3 cellular contexts compared by ENCODE assay signal in the genomic region with DNA sequence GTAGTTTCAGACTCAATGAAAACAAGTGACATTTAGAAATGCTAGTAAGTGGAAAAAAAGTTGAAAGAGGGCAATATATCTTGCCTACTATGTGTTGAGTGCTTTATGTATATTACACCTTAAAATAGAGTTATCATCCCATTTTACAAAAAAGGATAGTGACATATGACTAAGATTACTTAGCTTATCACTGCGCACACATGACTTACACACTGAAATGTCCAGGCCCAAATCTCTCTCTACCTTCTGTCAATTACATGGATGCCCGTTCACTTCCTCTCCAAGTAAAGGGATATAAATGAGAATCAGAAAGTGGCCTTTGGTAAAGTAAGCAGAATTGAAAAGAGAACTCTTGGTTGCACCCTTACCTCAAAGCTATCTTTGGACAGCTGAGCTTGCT.
TF ChIP-seq lines count a peak whose summit lies in the region.

No MANE protein-coding gene starts in this region.

TF ChIP-seq in GM23338, 12 proteins besides CTCF, POLR2A, EP300 and RAD21 (continues in another document):
- TF ChIP-seq POLR2AphosphoS5 (IDR thresholded peaks at IDR 0.05; ENCODE audit: low read depth) (no peak), ZNF331 (CRISPR knock-in tag; IDR thresholded peaks at IDR 0.05; ENCODE audit: low read depth) (no peak), CREB1 (CRISPR knock-in tag; IDR thresholded peaks at IDR 0.05; ENCODE audit: low read depth) (no peak), ZNF114 (CRISPR knock-in tag; IDR thresholded peaks at IDR 0.05) (no peak), NANOG (IDR thresholded peaks at IDR 0.05; ENCODE audit: borderline replicate concordance) (no peak), EZH2 (IDR thresholded peaks at IDR 0.05; ENCODE audit: low read depth, unreplicated experiment) (no peak), ZNF462 (CRISPR knock-in tag; IDR thresholded peaks at IDR 0.05) (no peak)

TF ChIP-seq in IMR-90, 13 proteins besides CTCF, POLR2A, EP300 and RAD21:
- TF ChIP-seq RCOR1 (IDR thresholded peaks at IDR 0.05; ENCODE audit: insufficient replicate concordance, low read length) (no peak), MAZ (IDR thresholded peaks at IDR 0.05; ENCODE audit: borderline replicate concordance, low read depth, low read length) (no peak), FOS (IDR thresholded peaks at IDR 0.05; ENCODE audit: low read depth, low read length) (no peak)

TF ChIP-seq in K562, 482 proteins besides CTCF, POLR2A, EP300 and RAD21 (continues in another document):
- no peak for TF ChIP-seq MYBL2 (IDR thresholded peaks at IDR 0.05; ENCODE audit: low read depth)
- TF ChIP-seq MYBL2 (CRISPR knock-in tag; IDR thresholded peaks at IDR 0.05; ENCODE audit: borderline replicate concordance): no peak
- peak; percentile 64 for TF ChIP-seq NCOR1 (IDR thresholded peaks at IDR 0.05)
- TF ChIP-seq, protein P1, sequence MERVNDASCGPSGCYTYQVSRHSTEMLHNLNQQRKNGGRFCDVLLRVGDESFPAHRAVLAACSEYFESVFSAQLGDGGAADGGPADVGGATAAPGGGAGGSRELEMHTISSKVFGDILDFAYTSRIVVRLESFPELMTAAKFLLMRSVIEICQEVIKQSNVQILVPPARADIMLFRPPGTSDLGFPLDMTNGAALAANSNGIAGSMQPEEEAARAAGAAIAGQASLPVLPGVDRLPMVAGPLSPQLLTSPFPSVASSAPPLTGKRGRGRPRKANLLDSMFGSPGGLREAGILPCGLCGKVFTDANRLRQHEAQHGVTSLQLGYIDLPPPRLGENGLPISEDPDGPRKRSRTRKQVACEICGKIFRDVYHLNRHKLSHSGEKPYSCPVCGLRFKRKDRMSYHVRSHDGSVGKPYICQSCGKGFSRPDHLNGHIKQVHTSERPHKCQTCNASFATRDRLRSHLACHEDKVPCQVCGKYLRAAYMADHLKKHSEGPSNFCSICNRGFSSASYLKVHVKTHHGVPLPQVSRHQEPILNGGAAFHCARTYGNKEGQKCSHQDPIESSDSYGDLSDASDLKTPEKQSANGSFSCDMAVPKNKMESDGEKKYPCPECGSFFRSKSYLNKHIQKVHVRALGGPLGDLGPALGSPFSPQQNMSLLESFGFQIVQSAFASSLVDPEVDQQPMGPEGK (CRISPR knock-in tag; IDR thresholded peaks at IDR 0.05; ENCODE audit: borderline replicate concordance): no peak
- TF ChIP-seq LCOR (CRISPR knock-in tag; IDR thresholded peaks at IDR 0.05): no peak
- TF ChIP-seq, protein P2, sequence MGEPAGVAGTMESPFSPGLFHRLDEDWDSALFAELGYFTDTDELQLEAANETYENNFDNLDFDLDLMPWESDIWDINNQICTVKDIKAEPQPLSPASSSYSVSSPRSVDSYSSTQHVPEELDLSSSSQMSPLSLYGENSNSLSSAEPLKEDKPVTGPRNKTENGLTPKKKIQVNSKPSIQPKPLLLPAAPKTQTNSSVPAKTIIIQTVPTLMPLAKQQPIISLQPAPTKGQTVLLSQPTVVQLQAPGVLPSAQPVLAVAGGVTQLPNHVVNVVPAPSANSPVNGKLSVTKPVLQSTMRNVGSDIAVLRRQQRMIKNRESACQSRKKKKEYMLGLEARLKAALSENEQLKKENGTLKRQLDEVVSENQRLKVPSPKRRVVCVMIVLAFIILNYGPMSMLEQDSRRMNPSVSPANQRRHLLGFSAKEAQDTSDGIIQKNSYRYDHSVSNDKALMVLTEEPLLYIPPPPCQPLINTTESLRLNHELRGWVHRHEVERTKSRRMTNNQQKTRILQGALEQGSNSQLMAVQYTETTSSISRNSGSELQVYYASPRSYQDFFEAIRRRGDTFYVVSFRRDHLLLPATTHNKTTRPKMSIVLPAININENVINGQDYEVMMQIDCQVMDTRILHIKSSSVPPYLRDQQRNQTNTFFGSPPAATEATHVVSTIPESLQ (CRISPR knock-in tag; IDR thresholded peaks at IDR 0.05): no peak
- TF ChIP-seq, protein P3, sequence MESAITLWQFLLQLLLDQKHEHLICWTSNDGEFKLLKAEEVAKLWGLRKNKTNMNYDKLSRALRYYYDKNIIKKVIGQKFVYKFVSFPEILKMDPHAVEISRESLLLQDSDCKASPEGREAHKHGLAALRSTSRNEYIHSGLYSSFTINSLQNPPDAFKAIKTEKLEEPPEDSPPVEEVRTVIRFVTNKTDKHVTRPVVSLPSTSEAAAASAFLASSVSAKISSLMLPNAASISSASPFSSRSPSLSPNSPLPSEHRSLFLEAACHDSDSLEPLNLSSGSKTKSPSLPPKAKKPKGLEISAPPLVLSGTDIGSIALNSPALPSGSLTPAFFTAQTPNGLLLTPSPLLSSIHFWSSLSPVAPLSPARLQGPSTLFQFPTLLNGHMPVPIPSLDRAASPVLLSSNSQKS (CRISPR knock-in tag; IDR thresholded peaks at IDR 0.05): no peak
- no peak for TF ChIP-seq BACH1 (tag; IDR thresholded peaks at IDR 0.05)
- no peak for TF ChIP-seq ZNF408 (CRISPR knock-in tag; IDR thresholded peaks at IDR 0.05; ENCODE audit: low read depth)
- TF ChIP-seq ZNF780A (CRISPR knock-in tag; IDR thresholded peaks at IDR 0.05): no peak
- peak; percentile 57; the same call in 1 of the 2 replicates for TF ChIP-seq SMARCA4 (IDR thresholded peaks at IDR 0.05)
- TF ChIP-seq MAFK (IDR thresholded peaks at IDR 0.05; ENCODE audit: low read length): no peak
- peak; percentile 40; the same call in 1 of the 2 replicates for TF ChIP-seq SMAD4 (CRISPR knock-in tag; conservative IDR thresholded peaks at IDR 0.05)
- no peak for TF ChIP-seq RUNX1 (IDR thresholded peaks at IDR 0.05; ENCODE audit: low read depth)
- TF ChIP-seq ZNF586 (CRISPR knock-in tag; conservative IDR thresholded peaks at IDR 0.05): no peak
- TF ChIP-seq, protein P4, sequence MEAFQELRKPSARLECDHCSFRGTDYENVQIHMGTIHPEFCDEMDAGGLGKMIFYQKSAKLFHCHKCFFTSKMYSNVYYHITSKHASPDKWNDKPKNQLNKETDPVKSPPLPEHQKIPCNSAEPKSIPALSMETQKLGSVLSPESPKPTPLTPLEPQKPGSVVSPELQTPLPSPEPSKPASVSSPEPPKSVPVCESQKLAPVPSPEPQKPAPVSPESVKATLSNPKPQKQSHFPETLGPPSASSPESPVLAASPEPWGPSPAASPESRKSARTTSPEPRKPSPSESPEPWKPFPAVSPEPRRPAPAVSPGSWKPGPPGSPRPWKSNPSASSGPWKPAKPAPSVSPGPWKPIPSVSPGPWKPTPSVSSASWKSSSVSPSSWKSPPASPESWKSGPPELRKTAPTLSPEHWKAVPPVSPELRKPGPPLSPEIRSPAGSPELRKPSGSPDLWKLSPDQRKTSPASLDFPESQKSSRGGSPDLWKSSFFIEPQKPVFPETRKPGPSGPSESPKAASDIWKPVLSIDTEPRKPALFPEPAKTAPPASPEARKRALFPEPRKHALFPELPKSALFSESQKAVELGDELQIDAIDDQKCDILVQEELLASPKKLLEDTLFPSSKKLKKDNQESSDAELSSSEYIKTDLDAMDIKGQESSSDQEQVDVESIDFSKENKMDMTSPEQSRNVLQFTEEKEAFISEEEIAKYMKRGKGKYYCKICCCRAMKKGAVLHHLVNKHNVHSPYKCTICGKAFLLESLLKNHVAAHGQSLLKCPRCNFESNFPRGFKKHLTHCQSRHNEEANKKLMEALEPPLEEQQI (IDR thresholded peaks at IDR 0.05): 0 out of 2 replicates have a peak, but pooled peaks have one; percentile 19
- TF ChIP-seq, protein P5, sequence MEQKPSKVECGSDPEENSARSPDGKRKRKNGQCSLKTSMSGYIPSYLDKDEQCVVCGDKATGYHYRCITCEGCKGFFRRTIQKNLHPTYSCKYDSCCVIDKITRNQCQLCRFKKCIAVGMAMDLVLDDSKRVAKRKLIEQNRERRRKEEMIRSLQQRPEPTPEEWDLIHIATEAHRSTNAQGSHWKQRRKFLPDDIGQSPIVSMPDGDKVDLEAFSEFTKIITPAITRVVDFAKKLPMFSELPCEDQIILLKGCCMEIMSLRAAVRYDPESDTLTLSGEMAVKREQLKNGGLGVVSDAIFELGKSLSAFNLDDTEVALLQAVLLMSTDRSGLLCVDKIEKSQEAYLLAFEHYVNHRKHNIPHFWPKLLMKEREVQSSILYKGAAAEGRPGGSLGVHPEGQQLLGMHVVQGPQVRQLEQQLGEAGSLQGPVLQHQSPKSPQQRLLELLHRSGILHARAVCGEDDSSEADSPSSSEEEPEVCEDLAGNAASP (IDR thresholded peaks at IDR 0.05): no peak
- 0 out of 2 replicates have a peak, but pooled peaks have one; percentile 12 for TF ChIP-seq RAD51 (IDR thresholded peaks at IDR 0.05; ENCODE audit: borderline replicate concordance, low read depth)
- TF ChIP-seq ZEB2 (IDR thresholded peaks at IDR 0.05): no peak
- no peak for TF ChIP-seq E2F3 (CRISPR knock-in tag; IDR thresholded peaks at IDR 0.05)
- TF ChIP-seq, protein P6, sequence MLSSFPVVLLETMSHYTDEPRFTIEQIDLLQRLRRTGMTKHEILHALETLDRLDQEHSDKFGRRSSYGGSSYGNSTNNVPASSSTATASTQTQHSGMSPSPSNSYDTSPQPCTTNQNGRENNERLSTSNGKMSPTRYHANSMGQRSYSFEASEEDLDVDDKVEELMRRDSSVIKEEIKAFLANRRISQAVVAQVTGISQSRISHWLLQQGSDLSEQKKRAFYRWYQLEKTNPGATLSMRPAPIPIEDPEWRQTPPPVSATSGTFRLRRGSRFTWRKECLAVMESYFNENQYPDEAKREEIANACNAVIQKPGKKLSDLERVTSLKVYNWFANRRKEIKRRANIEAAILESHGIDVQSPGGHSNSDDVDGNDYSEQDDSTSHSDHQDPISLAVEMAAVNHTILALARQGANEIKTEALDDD (IDR thresholded peaks at IDR 0.05): no peak
- TF ChIP-seq, protein P7, sequence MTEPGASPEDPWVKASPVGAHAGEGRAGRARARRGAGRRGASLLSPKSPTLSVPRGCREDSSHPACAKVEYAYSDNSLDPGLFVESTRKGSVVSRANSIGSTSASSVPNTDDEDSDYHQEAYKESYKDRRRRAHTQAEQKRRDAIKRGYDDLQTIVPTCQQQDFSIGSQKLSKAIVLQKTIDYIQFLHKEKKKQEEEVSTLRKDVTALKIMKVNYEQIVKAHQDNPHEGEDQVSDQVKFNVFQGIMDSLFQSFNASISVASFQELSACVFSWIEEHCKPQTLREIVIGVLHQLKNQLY (CRISPR knock-in tag; conservative IDR thresholded peaks at IDR 0.05): no peak
- no peak for TF ChIP-seq SRSF7 (optimal IDR thresholded peaks at IDR 0.05; ENCODE audit: low read depth, low read length)
- TF ChIP-seq EZH2 (IDR thresholded peaks at IDR 0.05; ENCODE audit: borderline replicate concordance, low read depth, low read length): no peak
- TF ChIP-seq, protein P8, sequence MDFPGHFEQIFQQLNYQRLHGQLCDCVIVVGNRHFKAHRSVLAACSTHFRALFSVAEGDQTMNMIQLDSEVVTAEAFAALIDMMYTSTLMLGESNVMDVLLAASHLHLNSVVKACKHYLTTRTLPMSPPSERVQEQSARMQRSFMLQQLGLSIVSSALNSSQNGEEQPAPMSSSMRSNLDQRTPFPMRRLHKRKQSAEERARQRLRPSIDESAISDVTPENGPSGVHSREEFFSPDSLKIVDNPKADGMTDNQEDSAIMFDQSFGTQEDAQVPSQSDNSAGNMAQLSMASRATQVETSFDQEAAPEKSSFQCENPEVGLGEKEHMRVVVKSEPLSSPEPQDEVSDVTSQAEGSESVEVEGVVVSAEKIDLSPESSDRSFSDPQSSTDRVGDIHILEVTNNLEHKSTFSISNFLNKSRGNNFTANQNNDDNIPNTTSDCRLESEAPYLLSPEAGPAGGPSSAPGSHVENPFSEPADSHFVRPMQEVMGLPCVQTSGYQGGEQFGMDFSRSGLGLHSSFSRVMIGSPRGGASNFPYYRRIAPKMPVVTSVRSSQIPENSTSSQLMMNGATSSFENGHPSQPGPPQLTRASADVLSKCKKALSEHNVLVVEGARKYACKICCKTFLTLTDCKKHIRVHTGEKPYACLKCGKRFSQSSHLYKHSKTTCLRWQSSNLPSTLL (IDR thresholded peaks at IDR 0.05): no peak
- peak; percentile 57 for TF ChIP-seq HDAC3 (IDR thresholded peaks at IDR 0.05; ENCODE audit: borderline replicate concordance, partially characterized antibody)
- no peak for TF ChIP-seq SNIP1 (IDR thresholded peaks at IDR 0.05; ENCODE audit: low read depth)
- TF ChIP-seq ATF7 (IDR thresholded peaks at IDR 0.05): no peak
- TF ChIP-seq MAFF (IDR thresholded peaks at IDR 0.05; ENCODE audit: low read length): no peak
- TF ChIP-seq SP1 (CRISPR knock-in tag; IDR thresholded peaks at IDR 0.05): no peak
- TF ChIP-seq SOX6 (IDR thresholded peaks at IDR 0.05): peak; percentile 54; the same call in 1 of the 2 replicates
- TF ChIP-seq, protein P9, sequence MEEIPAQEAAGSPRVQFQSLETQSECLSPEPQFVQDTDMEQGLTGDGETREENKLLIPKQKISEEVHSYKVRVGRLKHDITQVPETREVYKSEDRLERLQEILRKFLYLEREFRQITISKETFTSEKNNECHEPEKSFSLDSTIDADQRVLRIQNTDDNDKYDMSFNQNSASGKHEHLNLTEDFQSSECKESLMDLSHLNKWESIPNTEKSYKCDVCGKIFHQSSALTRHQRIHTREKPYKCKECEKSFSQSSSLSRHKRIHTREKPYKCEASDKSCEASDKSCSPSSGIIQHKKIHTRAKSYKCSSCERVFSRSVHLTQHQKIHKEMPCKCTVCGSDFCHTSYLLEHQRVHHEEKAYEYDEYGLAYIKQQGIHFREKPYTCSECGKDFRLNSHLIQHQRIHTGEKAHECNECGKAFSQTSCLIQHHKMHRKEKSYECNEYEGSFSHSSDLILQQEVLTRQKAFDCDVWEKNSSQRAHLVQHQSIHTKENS (CRISPR knock-in tag; IDR thresholded peaks at IDR 0.05): no peak
- no peak for TF ChIP-seq ZC3H8 (IDR thresholded peaks at IDR 0.05)
- 0 out of 2 replicates have a peak, but pooled peaks have one; percentile 21 for TF ChIP-seq CC2D1A (IDR thresholded peaks at IDR 0.05)
- TF ChIP-seq, protein P10, sequence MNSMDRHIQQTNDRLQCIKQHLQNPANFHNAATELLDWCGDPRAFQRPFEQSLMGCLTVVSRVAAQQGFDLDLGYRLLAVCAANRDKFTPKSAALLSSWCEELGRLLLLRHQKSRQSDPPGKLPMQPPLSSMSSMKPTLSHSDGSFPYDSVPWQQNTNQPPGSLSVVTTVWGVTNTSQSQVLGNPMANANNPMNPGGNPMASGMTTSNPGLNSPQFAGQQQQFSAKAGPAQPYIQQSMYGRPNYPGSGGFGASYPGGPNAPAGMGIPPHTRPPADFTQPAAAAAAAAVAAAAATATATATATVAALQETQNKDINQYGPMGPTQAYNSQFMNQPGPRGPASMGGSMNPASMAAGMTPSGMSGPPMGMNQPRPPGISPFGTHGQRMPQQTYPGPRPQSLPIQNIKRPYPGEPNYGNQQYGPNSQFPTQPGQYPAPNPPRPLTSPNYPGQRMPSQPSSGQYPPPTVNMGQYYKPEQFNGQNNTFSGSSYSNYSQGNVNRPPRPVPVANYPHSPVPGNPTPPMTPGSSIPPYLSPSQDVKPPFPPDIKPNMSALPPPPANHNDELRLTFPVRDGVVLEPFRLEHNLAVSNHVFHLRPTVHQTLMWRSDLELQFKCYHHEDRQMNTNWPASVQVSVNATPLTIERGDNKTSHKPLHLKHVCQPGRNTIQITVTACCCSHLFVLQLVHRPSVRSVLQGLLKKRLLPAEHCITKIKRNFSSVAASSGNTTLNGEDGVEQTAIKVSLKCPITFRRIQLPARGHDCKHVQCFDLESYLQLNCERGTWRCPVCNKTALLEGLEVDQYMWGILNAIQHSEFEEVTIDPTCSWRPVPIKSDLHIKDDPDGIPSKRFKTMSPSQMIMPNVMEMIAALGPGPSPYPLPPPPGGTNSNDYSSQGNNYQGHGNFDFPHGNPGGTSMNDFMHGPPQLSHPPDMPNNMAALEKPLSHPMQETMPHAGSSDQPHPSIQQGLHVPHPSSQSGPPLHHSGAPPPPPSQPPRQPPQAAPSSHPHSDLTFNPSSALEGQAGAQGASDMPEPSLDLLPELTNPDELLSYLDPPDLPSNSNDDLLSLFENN (IDR thresholded peaks at IDR 0.05; ENCODE audit: low read depth in 2 of 2, low read length in 2 of 2): no peak
- TF ChIP-seq, protein P11, sequence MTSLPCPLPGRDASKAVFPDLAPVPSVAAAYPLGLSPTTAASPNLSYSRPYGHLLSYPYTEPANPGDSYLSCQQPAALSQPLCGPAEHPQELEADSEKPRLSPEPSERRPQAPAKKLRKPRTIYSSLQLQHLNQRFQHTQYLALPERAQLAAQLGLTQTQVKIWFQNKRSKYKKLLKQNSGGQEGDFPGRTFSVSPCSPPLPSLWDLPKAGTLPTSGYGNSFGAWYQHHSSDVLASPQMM (CRISPR knock-in tag; IDR thresholded peaks at IDR 0.05): no peak
